Comparison of ENCODE assay signal across 17 cellular contexts in the genomic region with DNA sequence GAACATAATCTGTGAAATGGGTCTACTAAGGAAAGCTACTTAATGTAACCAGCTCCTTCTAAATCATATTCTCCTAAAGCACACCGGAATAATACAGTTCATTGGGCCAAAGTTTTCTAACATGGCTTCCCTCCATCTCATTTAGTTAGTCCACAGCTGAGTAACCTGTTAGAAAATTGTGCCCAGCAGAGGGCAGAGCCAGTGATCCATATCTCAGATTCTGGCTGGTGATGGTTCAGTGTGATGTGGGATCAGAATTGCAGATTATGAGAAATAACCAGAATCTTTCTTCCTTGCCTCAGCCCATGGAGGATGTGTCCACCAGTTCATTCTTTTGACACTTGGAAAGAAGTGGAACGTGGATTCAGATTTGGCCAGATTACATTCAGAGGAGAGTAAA. TPM values are rescaled to one million over a fixed set of nuclear protein-coding genes. Genes with fewer than 3 reads are reported as not detected.
DNase-seq lines count a peak whose midpoint lies in the region; ATAC-seq and TF ChIP-seq lines count a peak whose summit lies in the region.
"Had no signal": no experiment of that assay in that cellular context is flagged by ENCODE, and none has a peak within 500 bp of the region (broad histone marks: within the 10 kb centered on the region; RNA-seq: fewer than 3 reads in every experiment).

No MANE protein-coding gene starts in this region.

- H3K4me3 Mint-ChIP-seq in activated T-cell treated with anti-CD3 and anti-CD28 coated beads, Interleukin-2, amount 50 U/mL, for 4 hours: peak overlapping the region; percentile 16
- no peak overlapping the region for H3K4me3 Mint-ChIP-seq in HFFc6
- peak overlapping the region; percentile 25 for H3K4me3 Mint-ChIP-seq in activated CD4-positive, alpha-beta memory T cell treated with anti-CD3 and anti-CD28 coated beads for 36 hours

- intact Hi-C loops in activated CD4-positive, alpha-beta memory T cell treated with anti-CD3 and anti-CD28 coated beads for 36 hours (cut with micrococcal nuclease): loop anchor here (1.0 to 5.0 kb wide), 4 partner anchors 9 to 51 kb away; partner anchors contain the start of gene CTLA4
- intact Hi-C loops in gastrocnemius medialis (cut with DNase I; ENCODE audit: low total_unique reads): no loop called here

- peak; percentile 25 for DNase-seq in activated T-cell treated with anti-CD3 and anti-CD28 coated beads, Interleukin-2, amount 50 U/mL, for 4 hours
- no peak for DNase-seq in activated T-cell treated with anti-CD3 and anti-CD28 coated beads, Interleukin-2, amount 50 U/mL, for 1 hour
- DNase-seq in HFFc6: no peak
- peak; percentile 66 for DNase-seq in activated CD4-positive, alpha-beta memory T cell treated with anti-CD3 and anti-CD28 coated beads for 36 hours
- no peak for DNase-seq in gastrocnemius medialis
- DNase-seq: foreskin melanocyte, Kasumi-1, left ventricle myocardium superior, NCI-H1930, NCI-H526 treated with DMSO at 0.1 percent for 48 hours had no signal

- CTCF ChIA-PET in activated CD4-positive, alpha-beta memory T cell treated with anti-CD3 and anti-CD28 coated beads for 36 hours (lab: Charles Lee): interaction anchor here (0.5 to 5.9 kb wide), 13 partner anchors 11 to 84 kb away, joined by 3 to 66 read pairs (median 4); partner anchors contain the start of gene CTLA4

- no peak for ATAC-seq in activated T-cell treated with anti-CD3 and anti-CD28 coated beads, Interleukin-2, amount 50 U/mL, for 4 hours
- ATAC-seq in esophagus mucosa (peak; percentile 38), GM18517 (IDR thresholded peaks at IDR 0.05; ENCODE audit: unreplicated experiment) (no peak), HG03045 (IDR thresholded peaks at IDR 0.05; ENCODE audit: unreplicated experiment) (no peak), gastrocnemius medialis (no peak)
- ATAC-seq: activated CD4-positive, CD25-positive, alpha-beta regulatory T cell treated with anti-CD3 and anti-CD28 coated beads, Interleukin-2, amount 50 U/mL, for 24 hours; left ventricle myocardium superior had no signal

- TF ChIP-seq POLR2A in gastrocnemius medialis (IDR thresholded peaks at IDR 0.05): no peak

- no peaks in the 10 kb centered on the region for H3K9me3 Mint-ChIP-seq in activated T-cell treated with anti-CD3 and anti-CD28 coated beads, Interleukin-2, amount 50 U/mL, for 4 hours
- no peaks in the 10 kb centered on the region for H3K9me3 Mint-ChIP-seq in HFFc6
- no peaks in the 10 kb centered on the region for H3K9me3 Mint-ChIP-seq in activated CD4-positive, alpha-beta memory T cell treated with anti-CD3 and anti-CD28 coated beads for 36 hours

- H3K9me3 ChIP-seq in gastrocnemius medialis: no peaks in the 10 kb centered on the region
- H3K9me3 ChIP-seq: prostate gland had no signal

- H3K27ac ChIP-seq in gastrocnemius medialis: no peak overlapping the region
- H3K27ac ChIP-seq: cardiac muscle cell, prostate gland had no signal

- H3K4me3 ChIP-seq in gastrocnemius medialis: no peak overlapping the region
- H3K4me3 ChIP-seq: cardiac muscle cell, prostate gland had no signal

- TF ChIP-seq CTCF in HFFc6 (IDR thresholded peaks at IDR 0.05): 0 out of 2 replicates have a peak, but pooled peaks have one; percentile 21
- TF ChIP-seq CTCF in gastrocnemius medialis (IDR thresholded peaks at IDR 0.05 in 4 of 5, conservative IDR thresholded peaks at IDR 0.05 in 1 of 5): no peak

- H3K27me3 Mint-ChIP-seq in activated T-cell treated with anti-CD3 and anti-CD28 coated beads, Interleukin-2, amount 50 U/mL, for 4 hours (ENCODE audit: low read depth): no peaks in the 10 kb centered on the region
- H3K27me3 Mint-ChIP-seq in HFFc6 (ENCODE audit: insufficient read depth): peaks cover 11% of the 10 kb centered on the region
- H3K27me3 Mint-ChIP-seq in activated CD4-positive, alpha-beta memory T cell treated with anti-CD3 and anti-CD28 coated beads for 36 hours: no peaks in the 10 kb centered on the region

- H3K4me1 ChIP-seq in gastrocnemius medialis: no peaks in the 10 kb centered on the region
- H3K4me1 ChIP-seq: prostate gland had no signal

- no peaks in the 10 kb centered on the region for H3K36me3 ChIP-seq in gastrocnemius medialis
- H3K36me3 ChIP-seq: cardiac muscle cell, prostate gland had no signal

- no peak overlapping the region for H3K27ac Mint-ChIP-seq in HFFc6
- H3K27ac Mint-ChIP-seq in activated CD4-positive, alpha-beta memory T cell treated with anti-CD3 and anti-CD28 coated beads for 36 hours: peak overlapping the region; percentile 81

- H3K4me1 Mint-ChIP-seq in activated T-cell treated with anti-CD3 and anti-CD28 coated beads, Interleukin-2, amount 50 U/mL, for 4 hours (ENCODE audit: low read depth): peaks cover 75% of the 10 kb centered on the region
- H3K4me1 Mint-ChIP-seq in HFFc6 (ENCODE audit: low read depth): no peaks in the 10 kb centered on the region
- H3K4me1 Mint-ChIP-seq in activated CD4-positive, alpha-beta memory T cell treated with anti-CD3 and anti-CD28 coated beads for 36 hours (ENCODE audit: low read depth): peaks cover 84% of the 10 kb centered on the region

- peaks cover 2% of the 10 kb centered on the region for H3K36me3 Mint-ChIP-seq in activated T-cell treated with anti-CD3 and anti-CD28 coated beads, Interleukin-2, amount 50 U/mL, for 4 hours (ENCODE audit: insufficient read depth)
- H3K36me3 Mint-ChIP-seq in HFFc6 (ENCODE audit: low read depth): no peaks in the 10 kb centered on the region
- H3K36me3 Mint-ChIP-seq in activated CD4-positive, alpha-beta memory T cell treated with anti-CD3 and anti-CD28 coated beads for 36 hours: peaks cover 4% of the 10 kb centered on the region

- no peaks in the 10 kb centered on the region for H3K27me3 ChIP-seq in gastrocnemius medialis
- H3K27me3 ChIP-seq: cardiac muscle cell had no signal

- POLR2A ChIA-PET in activated CD4-positive, alpha-beta memory T cell treated with anti-CD3 and anti-CD28 coated beads for 36 hours (lab: Charles Lee): interaction anchor here (0.6 to 5.9 kb wide), 12 partner anchors 14 to 148 kb away, joined by 3 to 212 read pairs (median 4); partner anchors contain the start of gene CTLA4

- in situ Hi-C loops in gastrocnemius medialis (cut with MboI; ENCODE audit: low sequenced_read_pairs in 4 of 4): no loop called here

RNA-seq across cellular contexts. Expression of gene CTLA4, which starts 9.4 kb away (rescaled TPM):
- total RNA-seq in activated T-cell treated with anti-CD3 and anti-CD28 coated beads, Interleukin-2, amount 50 U/mL, for 4 hours: 100 to 1,000 TPM; 221 to 307 (median 278) TPM
- total RNA-seq in HFFc6 (2021; fragmentation: NEBNext Ultra II Directional; extraction: Animal tissue kit (Norgen Biotek cat#: 25700)): not detected
- total RNA-seq in activated CD4-positive, alpha-beta memory T cell treated with anti-CD3 and anti-CD28 coated beads for 36 hours: 100 to 1,000 TPM; 245 to 254 TPM
- total RNA-seq in esophagus mucosa (0.52 TPM), gastrocnemius medialis (not detected)
- total RNA-seq: cardiac muscle cell, left ventricle myocardium superior, RPMI7951 had no signal

Comparison
In these comparisons a context has a peak if more than half of its experiments do, and no peak if none do; other contexts are left out.
1. DNase-seq: peak in activated T-cell treated with anti-CD3 and anti-CD28 coated beads, Interleukin-2, amount 50 U/mL, for 4 hours (single experiment) and activated CD4-positive, alpha-beta memory T cell treated with anti-CD3 and anti-CD28 coated beads for 36 hours (single experiment); none in activated T-cell treated with anti-CD3 and anti-CD28 coated beads, Interleukin-2, amount 50 U/mL, for 1 hour (single experiment), HFFc6 (single experiment) and gastrocnemius medialis (0 of 2).
2. RNA of gene CTLA4, which starts 9.4 kb away (total RNA-seq): 221 to 307 TPM in activated T-cell treated with anti-CD3 and anti-CD28 coated beads, Interleukin-2, amount 50 U/mL, for 4 hours and 245 to 254 TPM in activated CD4-positive, alpha-beta memory T cell treated with anti-CD3 and anti-CD28 coated beads for 36 hours; 0.52 TPM in esophagus mucosa (single experiment), not detected in HFFc6 and not detected in gastrocnemius medialis; every median in the first group is over 100 times any median in the second.